ENCODE assay signal across 1 cellular context in the genomic region with DNA sequence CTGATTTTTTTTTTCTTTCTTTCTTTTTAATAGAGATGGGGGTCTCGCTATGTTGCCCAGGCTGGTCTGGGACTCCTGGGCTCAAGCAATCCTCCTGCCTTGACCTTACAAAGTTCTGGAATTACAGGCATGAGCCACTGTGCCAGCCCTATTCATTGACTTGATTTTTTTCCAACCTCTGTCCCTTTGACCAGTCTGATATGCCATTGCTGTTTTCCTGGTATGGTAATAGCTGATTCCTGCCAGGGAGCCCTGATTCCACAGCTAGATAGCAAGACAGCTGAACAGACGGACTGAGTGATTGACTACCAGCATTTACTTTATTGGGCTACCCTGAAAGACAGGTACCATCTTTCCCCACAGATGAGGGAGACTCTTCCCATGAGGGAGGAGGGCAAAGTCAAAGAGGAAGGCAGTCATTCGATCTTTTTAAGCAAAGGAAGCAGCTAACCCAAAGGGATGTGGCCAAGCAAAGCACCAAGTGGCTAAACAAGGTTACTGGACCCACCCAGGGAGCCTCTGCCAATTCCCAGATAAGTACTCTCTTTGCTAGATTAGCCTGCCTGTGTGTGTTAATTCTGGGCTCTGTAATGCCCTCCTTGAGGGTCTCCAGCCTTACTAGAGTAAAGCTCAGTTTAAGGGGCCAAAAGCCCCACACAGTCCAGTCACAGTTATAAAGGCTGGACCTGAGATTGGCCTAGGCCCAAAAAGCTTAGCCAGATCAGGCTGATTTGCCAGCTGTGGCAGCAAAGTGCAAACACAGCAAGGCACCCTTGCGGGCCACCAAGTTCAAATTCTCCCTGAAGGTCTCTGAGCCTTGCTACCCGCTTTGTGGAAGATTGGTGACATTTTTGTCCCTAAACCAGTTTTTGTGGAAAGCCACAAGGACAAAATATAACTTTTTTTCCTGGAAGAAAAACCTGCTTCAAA.
TF ChIP-seq lines count a peak whose summit lies in the region.

No MANE protein-coding gene starts in this region.

TF ChIP-seq in HepG2, 621 proteins besides CTCF, POLR2A, EP300 and RAD21 (continued from another document):
- TF ChIP-seq TIGD3 (CRISPR knock-in tag; IDR thresholded peaks at IDR 0.05; ENCODE audit: borderline replicate concordance): no peak
- TF ChIP-seq ZNF549 (CRISPR knock-in tag; IDR thresholded peaks at IDR 0.05): no peak
- TF ChIP-seq MNT (IDR thresholded peaks at IDR 0.05): no peak
- TF ChIP-seq SPEN (CRISPR knock-in tag; IDR thresholded peaks at IDR 0.05; ENCODE audit: low read depth): no peak
- no peak for TF ChIP-seq EED (CRISPR knock-in tag; IDR thresholded peaks at IDR 0.05)
- TF ChIP-seq ZNF660 (CRISPR knock-in tag; IDR thresholded peaks at IDR 0.05; ENCODE audit: borderline replicate concordance, low read depth): no peak
- TF ChIP-seq ZNF335 (CRISPR knock-in tag; IDR thresholded peaks at IDR 0.05): no peak
- TF ChIP-seq MBD4 (IDR thresholded peaks at IDR 0.05; ENCODE audit: borderline replicate concordance, low read length): no peak
- no peak for TF ChIP-seq ZNF883 (CRISPR knock-in tag; IDR thresholded peaks at IDR 0.05; ENCODE audit: not compliant biosample characterization)
- no peak for TF ChIP-seq ZMYM4 (CRISPR knock-in tag; IDR thresholded peaks at IDR 0.05)
- TF ChIP-seq USF2 (IDR thresholded peaks at IDR 0.05; ENCODE audit: low read depth, low read length): no peak
- TF ChIP-seq USF2 (CRISPR knock-in tag; IDR thresholded peaks at IDR 0.05; ENCODE audit: borderline replicate concordance): no peak
- no peak for TF ChIP-seq ZMYM3 (CRISPR knock-in tag; IDR thresholded peaks at IDR 0.05)
- TF ChIP-seq ZNF143 (CRISPR knock-in tag; IDR thresholded peaks at IDR 0.05): no peak
- TF ChIP-seq SAP130 (CRISPR knock-in tag; IDR thresholded peaks at IDR 0.05; ENCODE audit: low read depth): no peak
- no peak for TF ChIP-seq ADNP (CRISPR knock-in tag; IDR thresholded peaks at IDR 0.05)
- TF ChIP-seq, protein P1, sequence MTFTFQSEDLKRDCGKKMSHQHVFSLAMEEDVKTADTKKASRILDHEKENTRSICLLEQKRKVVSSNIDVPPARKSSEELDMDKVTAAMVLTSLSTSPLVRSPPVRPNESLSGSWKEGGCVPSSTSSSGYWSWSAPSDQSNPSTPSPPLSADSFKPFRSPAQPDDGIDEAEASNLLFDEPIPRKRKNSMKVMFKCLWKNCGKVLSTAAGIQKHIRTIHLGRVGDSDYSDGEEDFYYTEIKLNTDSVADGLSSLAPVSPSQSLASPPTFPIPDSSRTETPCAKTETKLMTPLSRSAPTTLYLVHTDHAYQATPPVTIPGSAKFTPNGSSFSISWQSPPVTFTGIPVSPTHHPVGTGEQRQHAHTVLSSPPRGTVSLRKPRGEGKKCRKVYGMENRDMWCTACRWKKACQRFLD (CRISPR knock-in tag; IDR thresholded peaks at IDR 0.05; ENCODE audit: borderline replicate concordance): no peak
- TF ChIP-seq MBNL3 (CRISPR knock-in tag; conservative IDR thresholded peaks at IDR 0.05): no peak
